15 cellular contexts compared by ENCODE assay signal in genomic region chr17:2867441-2868424, GRCh38.
DNase-seq lines count a peak whose midpoint lies in the region; ATAC-seq, FAIRE-seq and TF ChIP-seq lines count a peak whose summit lies in the region.
"Had no signal": no experiment of that assay in that cellular context is flagged by ENCODE, and none has a peak within 500 bp of the region (broad histone marks: within the 10 kb centered on the region; RNA-seq: fewer than 3 reads in every experiment).

No MANE protein-coding gene starts in this region.

- no peaks in the 10 kb centered on the region for H3K9me3 ChIP-seq in lower lobe of right lung
- no peaks in the 10 kb centered on the region for H3K9me3 ChIP-seq in effector memory CD4-positive, alpha-beta T cell (ENCODE audit: control insufficient read depth, low read length)
- H3K9me3 ChIP-seq: heart left ventricle had no signal

- H3K27me3 ChIP-seq in lower lobe of right lung (ENCODE audit: low read depth), result peaks cover 8% of the 10 kb centered on the region
- H3K27me3 ChIP-seq in effector memory CD4-positive, alpha-beta T cell (replicated peaks; ENCODE audit: control insufficient read depth, insufficient read depth, low read length, poor library complexity, severe bottlenecking), result no peaks in the 10 kb centered on the region
- H3K27me3 ChIP-seq: heart left ventricle had no signal

- no peaks in the 10 kb centered on the region for H3K36me3 Mint-ChIP-seq in natural killer cell

- H3K4me3 Mint-ChIP-seq in natural killer cell, result no peak overlapping the region
- H3K4me3 Mint-ChIP-seq: activated T-cell treated with anti-CD3 and anti-CD28 coated beads, Interleukin-2, amount 50 U/mL, for 4 hours had no signal

- FAIRE-seq in HTR-8/SVneo (lab: Jason Lieb, UNC), result peak; percentile 90
- FAIRE-seq: GM12891 had no signal

- TF ChIP-seq CTCF in natural killer cell (IDR thresholded peaks at IDR 0.05) (no peak), lower lobe of right lung (IDR thresholded peaks at IDR 0.05) (no peak)

- H3K9me3 Mint-ChIP-seq in natural killer cell, result no peaks in the 10 kb centered on the region
- H3K9me3 Mint-ChIP-seq: activated T-cell treated with anti-CD3 and anti-CD28 coated beads, Interleukin-2, amount 50 U/mL, for 4 hours had no signal

- no peaks in the 10 kb centered on the region for H3K27me3 Mint-ChIP-seq in natural killer cell (ENCODE audit: low read depth in 2 of 2)

- intact Hi-C loops in natural killer cell (cut with micrococcal nuclease) (no loop called here), lower lobe of right lung (cut with DNase I) (no loop called here)

- no peak overlapping the region for H3K4me3 ChIP-seq in lower lobe of right lung
- H3K4me3 ChIP-seq in effector memory CD4-positive, alpha-beta T cell (ENCODE audit: insufficient read depth, low read depth, low read length, poor library complexity, severe bottlenecking), result no peak overlapping the region
- H3K4me3 ChIP-seq: heart left ventricle had no signal

- H3K4me1 ChIP-seq in lower lobe of right lung, result no peaks in the 10 kb centered on the region
- no peaks in the 10 kb centered on the region for H3K4me1 ChIP-seq in effector memory CD4-positive, alpha-beta T cell (ENCODE audit: control insufficient read depth, insufficient read depth, low read length, poor library complexity, severe bottlenecking)

- DNase-seq in AG20443 (ENCODE audit: low spot score), result peak; percentile 74
- peak; percentile 51 for DNase-seq in HTR-8/SVneo (ENCODE audit: insufficient read length, low spot score)
- DNase-seq in ecto neural progenitor cell (ENCODE audit: low spot score), result peak; percentile 76
- no peak for DNase-seq in natural killer cell
- no peak for DNase-seq in lower lobe of right lung
- no peak for DNase-seq in DMS114 treated with DMSO at 0.1 percent for 48 hours (lab: John Stamatoyannopoulos, UW; ENCODE audit: unreplicated experiment)
- DNase-seq in effector memory CD4-positive, alpha-beta T cell, result no peak
- DNase-seq in activated gamma-delta T cell treated with Interleukin-2 at 50 U/mL for 16 hours, result no peak
- DNase-seq: activated T-cell treated with anti-CD3 and anti-CD28 coated beads, Interleukin-2, amount 50 U/mL, for 4 hours; heart left ventricle; NCI-H2029; stimulated activated CD4-positive, alpha-beta T cell treated with anti-CD3 and anti-CD28 coated beads, Interleukin-12 subunit alpha, Interleukin-12 subunit beta, amount 100 ng/mL, for 4 hours had no signal

- ATAC-seq in natural killer cell, result peak in 1 of 3 donors; percentile 34
- ATAC-seq in lower lobe of right lung, result no peak
- ATAC-seq: activated T-cell treated with anti-CD3 and anti-CD28 coated beads, Interleukin-2, amount 50 U/mL, for 4 hours; heart left ventricle; Panc1 had no signal

- no peak overlapping the region for H3K27ac ChIP-seq in lower lobe of right lung
- no peak overlapping the region for H3K27ac ChIP-seq in effector memory CD4-positive, alpha-beta T cell (ENCODE audit: insufficient read depth, low read length, poor library complexity, severe bottlenecking)
- H3K27ac ChIP-seq: heart left ventricle, VCaP had no signal

- peak overlapping the region; percentile 62 to 80 for H3K27ac Mint-ChIP-seq in natural killer cell

- H3K4me1 Mint-ChIP-seq in natural killer cell, result peaks cover 44 to 56% of the 10 kb centered on the region in 2 donors

- no peaks in the 10 kb centered on the region for H3K36me3 ChIP-seq in lower lobe of right lung
- peaks cover 21% of the 10 kb centered on the region for H3K36me3 ChIP-seq in effector memory CD4-positive, alpha-beta T cell (ENCODE audit: control insufficient read depth, insufficient read depth, low read length)
- H3K36me3 ChIP-seq: heart left ventricle had no signal

Comparison
In these comparisons a context has a peak if more than half of its experiments do, and no peak if none do; other contexts are left out.
1. DNase-seq: peak in AG20443 (single experiment), HTR-8/SVneo (single experiment) and ecto neural progenitor cell (single experiment); none in natural killer cell (single experiment), lower lobe of right lung (single experiment), DMS114 treated with DMSO at 0.1 percent for 48 hours (single experiment), effector memory CD4-positive, alpha-beta T cell (0 of 3) and activated gamma-delta T cell treated with Interleukin-2 at 50 U/mL for 16 hours (single experiment).